Comparison of ENCODE assay signal across 8 cellular contexts in genomic region chr5:58886315-58887207, GRCh38.
DNase-seq lines count a peak whose midpoint lies in the region; ATAC-seq and TF ChIP-seq lines count a peak whose summit lies in the region.

No MANE protein-coding gene starts in this region.

- TF ChIP-seq CTCF in endodermal cell (conservative IDR thresholded peaks at IDR 0.05) = peak; percentile 97

- H3K36me3 Mint-ChIP-seq in CD4-positive, CD25-positive, alpha-beta regulatory T cell = no peaks in the 10 kb centered on the region
- H3K36me3 Mint-ChIP-seq in endodermal cell (ENCODE audit: low read depth) = no peaks in the 10 kb centered on the region

- H3K9ac ChIP-seq in endodermal cell (ENCODE audit: extremely low read depth, low read length, poor library complexity, severe bottlenecking) = no peak overlapping the region

- ATAC-seq in CD4-positive, CD25-positive, alpha-beta regulatory T cell (ENCODE audit: low read depth in 2 of 2) = peak; percentile 76 to 80
- peak; percentile 80 for ATAC-seq in HG03342 (IDR thresholded peaks at IDR 0.05; ENCODE audit: unreplicated experiment)

- H3K4me1 Mint-ChIP-seq in CD4-positive, CD25-positive, alpha-beta regulatory T cell = peaks cover 0 to 22% (median 5%) of the 10 kb centered on the region in 4 donors
- H3K4me1 Mint-ChIP-seq in endodermal cell = peaks cover 24% of the 10 kb centered on the region

- H3K9me3 Mint-ChIP-seq in CD4-positive, CD25-positive, alpha-beta regulatory T cell = peaks cover 0 to 2% (median 0%) of the 10 kb centered on the region in 7 donors
- H3K9me3 Mint-ChIP-seq in endodermal cell = peaks cover 9% of the 10 kb centered on the region

- H3K27me3 ChIP-seq in CD4-positive, CD25-positive, alpha-beta regulatory T cell (ENCODE audit: control insufficient read depth, insufficient read depth, low read length) = peaks cover 3% of the 10 kb centered on the region
- no peaks in the 10 kb centered on the region for H3K27me3 ChIP-seq in endodermal cell (ENCODE audit: control insufficient read depth, insufficient read depth, low read length, poor library complexity, severe bottlenecking)

- no peak overlapping the region for H3K4me3 Mint-ChIP-seq in CD4-positive, CD25-positive, alpha-beta regulatory T cell
- H3K4me3 Mint-ChIP-seq in endodermal cell = no peak overlapping the region

- peak; percentile 21 to 56 (median 48) for DNase-seq in CD4-positive, CD25-positive, alpha-beta regulatory T cell
- DNase-seq in GM19240 (ENCODE audit: insufficient read length, low spot score) (peak; percentile 36), NCI-H774 (lab: John Stamatoyannopoulos, UW) (peak; percentile 0), endodermal cell (peak; percentile 90), mucosa of gallbladder (ENCODE audit: low spot score) (peak; percentile 42)
- peak; percentile 21 to 36 for DNase-seq in activated CD8-positive, alpha-beta memory T cell treated with anti-CD3 and anti-CD28 coated beads for 1 hour (ENCODE audit: extremely low read depth in 1 of 2, low read depth in 1 of 2)
- DNase-seq in stimulated activated CD8-positive, alpha-beta memory T cell treated with anti-CD3 and anti-CD28 coated beads, Interleukin-4, amount 100 ng/mL, for 4 hours (ENCODE audit: low read depth in 2 of 2, low spot score in 1 of 2) = peak; percentile 10 to 24

- H3K27ac ChIP-seq in CD4-positive, CD25-positive, alpha-beta regulatory T cell (ENCODE audit: insufficient read depth, low read length, poor library complexity, severe bottlenecking) = no peak overlapping the region
- no peak overlapping the region for H3K27ac ChIP-seq in endodermal cell (ENCODE audit: low read depth, low read length)

- WGBS in endodermal cell (ENCODE audit: insufficient coverage in 1 of 2, insufficient read length in 1 of 2), 2 experiments = 48 to 53% methylated on average over 12 to 14 of the region's 14 CpGs

- H3K27me3 Mint-ChIP-seq in CD4-positive, CD25-positive, alpha-beta regulatory T cell = peaks cover 25% of the 10 kb centered on the region
- H3K27me3 Mint-ChIP-seq in endodermal cell (ENCODE audit: insufficient read depth) = no peaks in the 10 kb centered on the region

- H3K4me3 ChIP-seq in CD4-positive, CD25-positive, alpha-beta regulatory T cell (ENCODE audit: low read depth, low read length) = no peak overlapping the region
- H3K4me3 ChIP-seq in endodermal cell (ENCODE audit: low read length) = no peak overlapping the region

- H3K4me1 ChIP-seq in CD4-positive, CD25-positive, alpha-beta regulatory T cell (ENCODE audit: control insufficient read depth, insufficient read depth, low read length, poor library complexity, severe bottlenecking) = peaks cover 3% of the 10 kb centered on the region
- H3K4me1 ChIP-seq in endodermal cell (ENCODE audit: control insufficient read depth, insufficient read depth, low read length) = peaks cover 3% of the 10 kb centered on the region

- H3K9me3 ChIP-seq in CD4-positive, CD25-positive, alpha-beta regulatory T cell (ENCODE audit: control insufficient read depth in 2 of 2, low read length in 2 of 2) = no peaks in the 10 kb centered on the region
- H3K9me3 ChIP-seq in endodermal cell (ENCODE audit: control insufficient read depth, low read length) = peaks cover 17% of the 10 kb centered on the region

- peak overlapping the region in 2 of 3 donors; percentile 12 to 61 for H3K27ac Mint-ChIP-seq in CD4-positive, CD25-positive, alpha-beta regulatory T cell
- H3K27ac Mint-ChIP-seq in endodermal cell = no peak overlapping the region

- no peaks in the 10 kb centered on the region for H3K36me3 ChIP-seq in CD4-positive, CD25-positive, alpha-beta regulatory T cell (ENCODE audit: control insufficient read depth, insufficient read depth, low read length)
- H3K36me3 ChIP-seq in endodermal cell (ENCODE audit: control insufficient read depth, insufficient read depth, low read length) = no peaks in the 10 kb centered on the region

Comparison
In these comparisons a context has a peak if more than half of its experiments do, and no peak if none do; other contexts are left out.
1. DNase-seq: peak in every context shown above with its lines; median percentile 90 in endodermal cell; 48 in CD4-positive, CD25-positive, alpha-beta regulatory T cell; 42 in mucosa of gallbladder; 36 in GM19240; 28 in activated CD8-positive, alpha-beta memory T cell treated with anti-CD3 and anti-CD28 coated beads for 1 hour; 17 in stimulated activated CD8-positive, alpha-beta memory T cell treated with anti-CD3 and anti-CD28 coated beads, Interleukin-4, amount 100 ng/mL, for 4 hours; 0 in NCI-H774.